Comparison of ENCODE assay signal across 1 cellular context in the genomic region with DNA sequence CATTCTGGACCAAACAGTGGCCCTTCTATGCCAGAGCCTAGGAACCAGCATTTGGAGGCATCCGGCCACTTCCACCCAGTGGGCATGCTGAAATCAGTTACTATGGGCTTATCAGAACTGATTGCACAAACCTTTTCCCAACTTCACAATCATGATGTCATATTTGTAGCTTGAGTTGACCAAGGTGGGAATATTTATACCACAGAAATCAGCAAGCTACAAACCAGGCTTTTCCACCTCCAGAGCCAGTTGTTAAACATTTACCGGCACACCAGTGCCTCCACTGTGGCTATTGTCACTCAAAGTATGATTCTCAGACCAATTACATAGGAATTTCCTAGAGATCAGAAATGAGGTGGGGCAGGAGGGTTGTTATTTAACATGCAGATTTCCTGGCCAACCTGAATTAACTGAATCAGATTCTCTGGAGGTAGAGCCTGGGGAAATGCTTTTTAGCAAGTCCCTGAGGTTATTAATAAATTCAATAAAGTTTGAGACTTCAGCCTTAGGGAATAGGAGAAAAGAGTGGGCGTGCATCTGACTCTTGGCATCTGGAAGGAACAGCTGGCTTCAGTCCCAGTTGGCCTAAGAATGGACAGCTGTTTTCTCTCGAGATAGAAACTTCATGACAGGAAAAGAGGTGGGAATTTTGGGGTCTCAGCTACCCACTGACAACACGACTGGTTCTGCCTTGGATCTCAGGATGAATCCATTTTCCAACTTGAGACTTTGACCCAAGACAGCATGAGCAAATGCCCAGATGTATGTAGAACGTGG.
A peak's percentile ranks its signal among the peaks of the same experiment; 100 is the strongest.
TF ChIP-seq lines count a peak whose summit lies in the region.

No MANE protein-coding gene starts in this region.

TF ChIP-seq in liver, 16 proteins besides CTCF, POLR2A, EP300 and RAD21 (continued from another document):
- TF ChIP-seq RXRA (IDR thresholded peaks at IDR 0.05), result peak in 1 of 2 donors; percentile 68
